9 cellular contexts compared by ENCODE assay signal in the genomic region with DNA sequence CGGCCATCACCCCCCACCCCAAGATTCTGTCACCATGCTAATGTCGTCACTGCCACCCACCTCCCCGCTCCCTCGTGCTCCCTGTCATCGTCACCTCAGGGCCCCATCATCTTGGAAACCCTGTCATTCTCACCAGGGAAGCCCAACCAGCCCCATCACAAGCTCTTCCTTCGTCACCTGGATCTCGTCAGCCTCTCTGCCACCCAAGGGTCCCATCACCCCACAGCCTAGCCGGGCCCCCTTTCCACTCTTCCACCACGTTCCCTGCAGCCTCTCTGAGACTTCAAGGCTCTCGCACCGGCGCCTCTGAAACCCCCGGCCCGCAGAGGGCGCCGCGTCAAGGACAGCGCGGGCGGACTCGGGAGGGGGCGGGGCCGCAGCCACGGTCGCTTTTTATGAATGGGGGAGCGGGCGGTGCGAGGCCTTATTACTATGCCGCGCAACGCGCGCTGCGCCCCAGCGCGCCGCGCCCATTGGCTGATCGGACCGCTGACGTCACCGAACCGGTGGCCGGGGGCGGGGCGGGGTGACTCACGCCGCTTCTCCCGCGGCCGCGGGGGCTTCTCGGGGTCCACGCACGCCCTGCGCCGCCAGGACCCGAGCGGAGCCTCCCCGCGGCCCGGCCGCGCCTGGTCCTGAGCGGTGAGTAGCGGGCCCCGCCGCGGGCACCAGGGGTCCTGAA. TPM values are rescaled to one million over a fixed set of nuclear protein-coding genes. Genes with fewer than 3 reads are reported as not detected.
A peak's percentile ranks its signal among the peaks of the same experiment; 100 is the strongest.
DNase-seq lines count a peak whose midpoint lies in the region; ATAC-seq, FAIRE-seq and TF ChIP-seq lines count a peak whose summit lies in the region.
"Had no signal": no experiment of that assay in that cellular context is flagged by ENCODE, and none has a peak within 500 bp of the region (broad histone marks: within the 10 kb centered on the region; RNA-seq: fewer than 3 reads in every experiment).

A gene with protein sequence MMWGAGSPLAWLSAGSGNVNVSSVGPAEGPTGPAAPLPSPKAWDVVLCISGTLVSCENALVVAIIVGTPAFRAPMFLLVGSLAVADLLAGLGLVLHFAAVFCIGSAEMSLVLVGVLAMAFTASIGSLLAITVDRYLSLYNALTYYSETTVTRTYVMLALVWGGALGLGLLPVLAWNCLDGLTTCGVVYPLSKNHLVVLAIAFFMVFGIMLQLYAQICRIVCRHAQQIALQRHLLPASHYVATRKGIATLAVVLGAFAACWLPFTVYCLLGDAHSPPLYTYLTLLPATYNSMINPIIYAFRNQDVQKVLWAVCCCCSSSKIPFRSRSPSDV (plus strand): TSS at position 527 of the 682 bp plus-strand sequence. CDS start 1,177 bp downstream, outside the sequence.

- H3K36me3 ChIP-seq in CD8-positive, alpha-beta T cell (ENCODE audit: insufficient read depth, low read length): no peaks in the 10 kb centered on the region
- H3K36me3 ChIP-seq in endodermal cell (ENCODE audit: control insufficient read depth, insufficient read depth, low read length): no peaks in the 10 kb centered on the region

- intact Hi-C loops in CD8-positive, alpha-beta T cell (cut with DNase I, micrococcal nuclease): loop anchor here (1.0 to 5.0 kb wide), 5 partner anchors 35 to 271 kb away; partner anchors contain the start of gene TMEM222 (in 1 of the 2)

- H3K36me3 Mint-ChIP-seq in CD8-positive, alpha-beta T cell: no peaks in the 10 kb centered on the region
- H3K36me3 Mint-ChIP-seq in endodermal cell (ENCODE audit: low read depth): no peaks in the 10 kb centered on the region

- POLR2A ChIA-PET in CD8-positive, alpha-beta T cell (lab: Charles Lee): no interaction called here

- H3K27ac Mint-ChIP-seq in CD8-positive, alpha-beta T cell: peak within 1 kb of the TSS; percentile 64
- peak within 1 kb of the TSS; percentile 94 for H3K27ac Mint-ChIP-seq in endodermal cell

- peaks cover 27% of the 10 kb centered on the region for H3K4me1 ChIP-seq in CD8-positive, alpha-beta T cell (ENCODE audit: insufficient read depth, low read length)
- no peaks in the 10 kb centered on the region for H3K4me1 ChIP-seq in endodermal cell (ENCODE audit: control insufficient read depth, insufficient read depth, low read length)

- peak within 1 kb of the TSS; percentile 65 for H3K4me3 ChIP-seq in CD8-positive, alpha-beta T cell (ENCODE audit: low read depth, low read length)
- peak within 1 kb of the TSS; percentile 91 for H3K4me3 ChIP-seq in endodermal cell (ENCODE audit: low read length)

- ATAC-seq in CD8-positive, alpha-beta T cell: peak; percentile 89
- peak; percentile 76 for ATAC-seq in GM19467 (IDR thresholded peaks at IDR 0.05; ENCODE audit: unreplicated experiment)

- H3K27me3 Mint-ChIP-seq in CD8-positive, alpha-beta T cell (ENCODE audit: low read depth): no peaks in the 10 kb centered on the region
- H3K27me3 Mint-ChIP-seq in endodermal cell (ENCODE audit: insufficient read depth): no peaks in the 10 kb centered on the region

- FAIRE-seq in HTR-8/SVneo (lab: Jason Lieb, UNC): peak; percentile 91
- FAIRE-seq: islet of Langerhans had no signal

- H3K27ac ChIP-seq in CD8-positive, alpha-beta T cell (ENCODE audit: low read depth, low read length): peak within 1 kb of the TSS; percentile 32
- H3K27ac ChIP-seq in endodermal cell (ENCODE audit: low read depth, low read length): peak within 1 kb of the TSS; percentile 59

- CTCF ChIA-PET in CD8-positive, alpha-beta T cell (lab: Charles Lee): interaction anchor here (0.7 to 12.0 kb wide), 10 partner anchors 26 to 281 kb away, joined by 3 to 298 read pairs (median 4); partner anchors contain the start of genes MAP3K6 and SYTL1

- DNase-seq in CD8-positive, alpha-beta T cell: peak; percentile 79 to 96 (median 92)
- DNase-seq in HTR-8/SVneo (ENCODE audit: insufficient read length, low spot score) (peak; percentile 88), NOMO-1 treated with dmso at 0.1 percent for 144 hours (lab: John Stamatoyannopoulos, UW; ENCODE audit: unreplicated experiment) (peak; percentile 80), endodermal cell (peak; percentile 97), midbrain (lab: John Stamatoyannopoulos, UW) (peak; percentile 90)
- peak; percentile 78 for DNase-seq in activated CD8-positive, alpha-beta memory T cell treated with anti-CD3 and anti-CD28 coated beads, Interleukin-2, amount 50 U/mL, for 24 hours (ENCODE audit: extremely low read depth)
- peak; percentile 82 to 84 for DNase-seq in stimulated activated CD8-positive, alpha-beta memory T cell treated with anti-CD3 and anti-CD28 coated beads, Interleukin-15, amount 100 ng/mL, for 4 hours (ENCODE audit: low read depth in 2 of 2)

- no peaks in the 10 kb centered on the region for H3K9me3 ChIP-seq in CD8-positive, alpha-beta T cell (ENCODE audit: low read length)
- no peaks in the 10 kb centered on the region for H3K9me3 ChIP-seq in endodermal cell (ENCODE audit: control insufficient read depth, low read length)

- no peaks in the 10 kb centered on the region for H3K9me3 Mint-ChIP-seq in CD8-positive, alpha-beta T cell
- no peaks in the 10 kb centered on the region for H3K9me3 Mint-ChIP-seq in endodermal cell

- peak; percentile 35 for TF ChIP-seq CTCF in CD8-positive, alpha-beta T cell (IDR thresholded peaks at IDR 0.05)
- peak; percentile 62 for TF ChIP-seq CTCF in endodermal cell (conservative IDR thresholded peaks at IDR 0.05)

- peaks cover 12% of the 10 kb centered on the region for H3K4me1 Mint-ChIP-seq in CD8-positive, alpha-beta T cell (ENCODE audit: low read depth)
- peaks cover 10% of the 10 kb centered on the region for H3K4me1 Mint-ChIP-seq in endodermal cell

- peak within 1 kb of the TSS; percentile 83 for H3K4me3 Mint-ChIP-seq in CD8-positive, alpha-beta T cell
- peak within 1 kb of the TSS; percentile 85 for H3K4me3 Mint-ChIP-seq in endodermal cell

- no peaks in the 10 kb centered on the region for H3K27me3 ChIP-seq in CD8-positive, alpha-beta T cell (ENCODE audit: insufficient read depth, low read length)
- H3K27me3 ChIP-seq in endodermal cell (ENCODE audit: control insufficient read depth, insufficient read depth, low read length, poor library complexity, severe bottlenecking): no peaks in the 10 kb centered on the region

- H3K9ac ChIP-seq in endodermal cell (ENCODE audit: extremely low read depth, low read length, poor library complexity, severe bottlenecking): peak within 1 kb of the TSS; percentile 85

- 6 to 14% methylated on average over 18 to 69 of the region's 69 CpGs for WGBS in endodermal cell (ENCODE audit: insufficient coverage in 1 of 2, insufficient read length in 1 of 2), 2 experiments

RNA-seq across cellular contexts. Expression of the gene that starts here (rescaled TPM):
- total RNA-seq in CD8-positive, alpha-beta T cell: 1 to 10 TPM in 1 of 2 experiments, not detected in 1; 1.1 TPM
- 1 to 10 TPM; 3.5 to 4.1 TPM for total RNA-seq in endodermal cell
- polyA plus RNA-seq in endodermal cell (2013, experiment 1 of 2): 4.5 TPM
- polyA plus RNA-seq in endodermal cell (2013, experiment 2 of 2): 4.5 TPM

Comparison
In these comparisons a context has a peak if more than half of its experiments do, and no peak if none do; other contexts are left out.
1. Peak in every context shown above with its lines: DNase-seq, ATAC-seq, H3K4me3 ChIP-seq and H3K27ac ChIP-seq.